Comparison of ENCODE assay signal across 1 cellular context in genomic region chr11:71076021-71076420, GRCh38.
TF ChIP-seq lines count a peak whose summit lies in the region.

No MANE protein-coding gene starts in this region.

TF ChIP-seq in H1, 55 proteins besides CTCF, POLR2A, EP300 and RAD21:
- TF ChIP-seq CBX5 (IDR thresholded peaks at IDR 0.05; ENCODE audit: low read depth, low read length) (no peak), SIX5 (IDR thresholded peaks at IDR 0.05; ENCODE audit: low read depth, low read length) (no peak), NRF1 (IDR thresholded peaks at IDR 0.05; ENCODE audit: low read depth, low read length) (no peak), GABPA (IDR thresholded peaks at IDR 0.05; ENCODE audit: borderline replicate concordance, insufficient read depth, low read length) (no peak), YY1 (IDR thresholded peaks at IDR 0.05; ENCODE audit: low read depth, low read length) (no peak), JUN (IDR thresholded peaks at IDR 0.05; ENCODE audit: low read depth, low read length) (no peak)
- TF ChIP-seq, protein P1, sequence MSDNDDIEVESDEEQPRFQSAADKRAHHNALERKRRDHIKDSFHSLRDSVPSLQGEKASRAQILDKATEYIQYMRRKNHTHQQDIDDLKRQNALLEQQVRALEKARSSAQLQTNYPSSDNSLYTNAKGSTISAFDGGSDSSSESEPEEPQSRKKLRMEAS (IDR thresholded peaks at IDR 0.05), result no peak
- TF ChIP-seq, protein P2, sequence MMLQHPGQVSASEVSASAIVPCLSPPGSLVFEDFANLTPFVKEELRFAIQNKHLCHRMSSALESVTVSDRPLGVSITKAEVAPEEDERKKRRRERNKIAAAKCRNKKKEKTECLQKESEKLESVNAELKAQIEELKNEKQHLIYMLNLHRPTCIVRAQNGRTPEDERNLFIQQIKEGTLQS (IDR thresholded peaks at IDR 0.05; ENCODE audit: insufficient read depth, low read depth, low read length), result no peak
TF ChIP-seq in H1: peak in this region for 0.
